Comparison of ENCODE assay signal across 23 cellular contexts in the genomic region with DNA sequence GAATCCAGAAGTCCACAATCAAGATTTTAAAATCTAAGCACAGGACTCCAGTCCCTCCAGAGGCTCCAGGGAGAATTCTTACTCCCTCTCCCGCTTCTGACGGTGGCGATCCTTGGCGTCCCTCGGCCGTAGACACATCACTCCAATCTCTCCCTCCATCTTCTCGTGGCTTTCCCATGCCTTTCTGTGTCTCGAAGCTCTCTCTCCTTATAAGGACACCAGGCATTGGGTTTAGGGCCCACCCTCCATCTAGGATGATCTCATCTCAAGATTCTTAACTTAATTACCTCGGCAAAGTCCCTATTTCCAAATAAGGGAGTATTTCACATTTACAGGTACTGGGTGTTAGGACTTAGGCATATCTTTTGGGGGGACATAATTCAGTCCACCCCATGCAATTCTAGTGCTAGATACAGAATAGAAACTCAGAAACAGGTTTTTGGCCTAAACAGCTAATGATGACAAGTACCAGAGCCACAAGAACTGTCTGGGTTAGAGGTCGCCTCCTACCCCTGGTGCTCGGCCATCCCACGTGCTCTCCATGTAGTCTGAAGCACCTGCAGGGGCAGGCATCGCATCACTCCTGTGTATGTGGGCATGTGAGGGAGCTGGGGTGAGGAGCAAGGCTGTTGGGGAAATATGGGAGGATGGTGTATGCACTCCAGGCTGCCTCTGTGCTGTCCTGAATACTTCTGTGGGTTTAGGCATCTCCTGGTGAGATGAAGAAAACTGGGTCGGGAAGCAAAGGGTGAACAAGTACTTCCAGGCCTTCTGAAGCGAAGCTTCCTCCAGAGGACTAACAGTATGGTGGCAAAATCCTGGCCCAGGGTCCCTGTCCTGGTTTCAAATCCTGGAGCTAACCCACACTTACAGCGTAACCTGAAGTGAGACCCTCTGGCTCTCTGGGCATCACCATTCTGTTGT.
A peak's percentile ranks its signal among the peaks of the same experiment; 100 is the strongest.
DNase-seq lines count a peak whose midpoint lies in the region; ATAC-seq and TF ChIP-seq lines count a peak whose summit lies in the region.
"Had no signal": no experiment of that assay in that cellular context is flagged by ENCODE, and none has a peak within 500 bp of the region (broad histone marks: within the 10 kb centered on the region; RNA-seq: fewer than 3 reads in every experiment).

No MANE protein-coding gene starts in this region.

- no peak for TF ChIP-seq CTCF in right atrium auricular region (IDR thresholded peaks at IDR 0.05)

- no peaks in the 10 kb centered on the region for H3K9me3 Mint-ChIP-seq in activated T-helper 17 cell treated with anti-CD3 and anti-CD28 coated beads, Interleukin-2, amount 50 U/mL, for 72 hours
- H3K9me3 Mint-ChIP-seq: CD8-positive, alpha-beta memory T cell; T-helper 1 cell treated with Interleukin-12 subunit alpha and Interleukin-12 subunit beta and Interleukin-4 antibody, amounts not matched to agents 30 μg/mL and 1 μg/mL, for 36 hours had no signal

- no peaks in the 10 kb centered on the region for H3K36me3 Mint-ChIP-seq in activated T-helper 17 cell treated with anti-CD3 and anti-CD28 coated beads, Interleukin-2, amount 50 U/mL, for 72 hours (ENCODE audit: low read depth)
- H3K36me3 Mint-ChIP-seq: CD8-positive, alpha-beta memory T cell had no signal

- no peak for ATAC-seq in left ventricle myocardium superior
- no peak for ATAC-seq in activated T-helper 17 cell treated with anti-CD3 and anti-CD28 coated beads, Interleukin-2, amount 50 U/mL, for 72 hours (replicated peaks)
- no peak for ATAC-seq in HG03175 (IDR thresholded peaks at IDR 0.05; ENCODE audit: unreplicated experiment)
- ATAC-seq: activated CD4-positive, CD25-positive, alpha-beta regulatory T cell treated with anti-CD3 and anti-CD28 coated beads, Interleukin-2, amount 50 U/mL, for 24 hours had no signal

- intact Hi-C loops in cardiac septum (cut with DNase I) (loop anchor here (10.0 kb wide), 1 partner anchor 424 kb away; no protein-coding TSS in a partner anchor), left ventricle myocardium superior (cut with micrococcal nuclease) (no loop called here), posterior vena cava (cut with DNase I) (no loop called here)

- H3K27me3 ChIP-seq in right atrium auricular region = no peaks in the 10 kb centered on the region
- H3K27me3 ChIP-seq: testis had no signal

- H3K27ac Mint-ChIP-seq in activated T-helper 17 cell treated with anti-CD3 and anti-CD28 coated beads, Interleukin-2, amount 50 U/mL, for 72 hours = no peak overlapping the region
- H3K27ac Mint-ChIP-seq: B cell; CD8-positive, alpha-beta memory T cell; T-helper 1 cell treated with Interleukin-12 subunit alpha and Interleukin-12 subunit beta and Interleukin-4 antibody, amounts not matched to agents 30 μg/mL and 1 μg/mL, for 36 hours had no signal

- no peaks in the 10 kb centered on the region for H3K4me1 Mint-ChIP-seq in activated T-helper 17 cell treated with anti-CD3 and anti-CD28 coated beads, Interleukin-2, amount 50 U/mL, for 72 hours
- H3K4me1 Mint-ChIP-seq: B cell; CD8-positive, alpha-beta memory T cell had no signal

- H3K4me3 ChIP-seq in right atrium auricular region = no peak overlapping the region
- H3K4me3 ChIP-seq: testis had no signal

- H3K4me1 ChIP-seq in right atrium auricular region = peaks cover 0 to 9% of the 10 kb centered on the region in 2 donors

- DNase-seq in cardiac septum (ENCODE audit: low spot score) (peak; percentile 46), left ventricle myocardium superior (no peak), islet precursor cell (peak; percentile 67), posterior vena cava (ENCODE audit: low spot score) (peak; percentile 61), AG20443 (ENCODE audit: low spot score) (no peak), right atrium auricular region (ENCODE audit: low spot score) (no peak)
- DNase-seq: activated T-cell treated with anti-CD3 and anti-CD28 coated beads, Interleukin-2, amount 50 U/mL, for 1 hour; CD8-positive, alpha-beta memory T cell; GF-D8; HCEC 1CT; NCI-H1417 treated with DMSO at 0.1 percent for 48 hours; NCI-H2081 treated with DMSO at 0.1 percent for 48 hours; NCI-H345; NCI-H748 treated with DMSO at 0.1 percent for 48 hours; RPMI8226; stimulated activated CD4-positive, alpha-beta T cell treated with anti-CD3 and anti-CD28 coated beads, Interleukin-15, amount 100 ng/mL, for 24 hours; stimulated activated naive CD4-positive, alpha-beta T cell; testis had no signal

- H3K4me3 Mint-ChIP-seq in activated T-helper 17 cell treated with anti-CD3 and anti-CD28 coated beads, Interleukin-2, amount 50 U/mL, for 72 hours = no peak overlapping the region
- H3K4me3 Mint-ChIP-seq: B cell; CD8-positive, alpha-beta memory T cell; T-helper 1 cell treated with Interleukin-12 subunit alpha and Interleukin-12 subunit beta and Interleukin-4 antibody, amounts not matched to agents 30 μg/mL and 1 μg/mL, for 36 hours had no signal

- peaks cover 6% of the 10 kb centered on the region for H3K27me3 Mint-ChIP-seq in activated T-helper 17 cell treated with anti-CD3 and anti-CD28 coated beads, Interleukin-2, amount 50 U/mL, for 72 hours

- no peaks in the 10 kb centered on the region for H3K36me3 ChIP-seq in right atrium auricular region

- no peaks in the 10 kb centered on the region for H3K9me3 ChIP-seq in right atrium auricular region
- H3K9me3 ChIP-seq: testis had no signal

- no peak overlapping the region for H3K27ac ChIP-seq in right atrium auricular region

Comparison
In these comparisons a context has a peak if more than half of its experiments do, and no peak if none do; other contexts are left out.
1. DNase-seq: peak in cardiac septum (single experiment), islet precursor cell (single experiment) and posterior vena cava (single experiment); none in left ventricle myocardium superior (single experiment), AG20443 (single experiment) and right atrium auricular region (single experiment).